In the genomic region with DNA sequence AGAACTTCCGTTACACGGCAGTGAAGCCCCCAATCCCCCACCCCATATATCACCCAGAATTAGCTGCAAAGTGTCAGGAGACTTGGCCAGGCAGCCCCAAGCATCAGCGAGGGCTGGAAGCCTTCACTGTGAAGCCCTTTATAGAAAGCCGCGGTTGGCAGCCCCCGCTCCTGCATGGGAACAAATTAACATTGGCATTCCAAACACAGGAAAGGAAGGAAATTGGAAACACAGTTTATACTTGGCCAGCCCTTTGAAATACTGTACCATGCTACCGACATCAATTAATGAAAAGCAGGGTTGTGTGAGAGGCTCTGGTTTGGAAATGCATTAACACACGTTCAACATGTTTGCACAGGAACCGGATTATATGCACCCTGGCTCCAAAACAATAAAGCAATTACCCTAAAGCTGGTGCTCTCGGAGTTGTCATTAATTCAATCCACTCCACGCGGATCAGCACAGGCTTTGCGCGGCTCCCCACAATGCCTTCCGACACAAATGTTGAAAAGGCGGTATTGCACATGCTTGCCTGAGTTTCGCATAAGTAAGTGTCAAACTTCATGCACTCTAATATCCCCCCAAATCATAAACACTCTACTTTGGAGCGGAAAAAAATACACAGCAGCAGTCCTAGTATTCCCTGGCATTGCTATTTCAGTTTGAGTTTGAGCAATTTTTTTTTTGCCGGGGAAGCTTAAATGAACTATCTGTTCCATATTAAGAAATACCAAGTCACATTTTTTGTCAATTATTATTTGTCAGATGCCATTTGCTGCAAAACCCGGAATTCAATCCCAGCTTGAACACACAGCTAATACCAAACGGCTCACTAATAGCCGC, we compare ENCODE assay signal across 18 cellular contexts. TPM values are rescaled to one million over a fixed set of nuclear protein-coding genes. Genes with fewer than 3 reads are reported as not detected.
DNase-seq lines count a peak whose midpoint lies in the region; ATAC-seq and TF ChIP-seq lines count a peak whose summit lies in the region.
"Had no signal": no experiment of that assay in that cellular context is flagged by ENCODE, and none has a peak within 500 bp of the region (broad histone marks: within the 10 kb centered on the region; RNA-seq: fewer than 3 reads in every experiment).

No MANE protein-coding gene starts in this region.

- H3K4me3 ChIP-seq in H7 (ENCODE audit: insufficient read depth, low read depth, low read length) (no peak overlapping the region), endodermal cell (ENCODE audit: low read length) (no peak overlapping the region), neural cell (ENCODE audit: low read length) (peak overlapping the region; percentile 14)
- H3K4me3 ChIP-seq: BLaER1, SJSA1 had no signal

- H2AFZ ChIP-seq in neural cell (ENCODE audit: low read depth, low read length), result no peak overlapping the region

- H4K20me1 ChIP-seq in neural cell (ENCODE audit: insufficient read depth), result no peaks in the 10 kb centered on the region

- no peak for TF ChIP-seq RAD21 in neural cell (conservative IDR thresholded peaks at IDR 0.05)

- H3K4me1 Mint-ChIP-seq in endodermal cell, result peaks cover 69% of the 10 kb centered on the region
- H3K4me1 Mint-ChIP-seq in activated CD8-positive, alpha-beta memory T cell treated with anti-CD3 and anti-CD28 coated beads, Interleukin-2, amount 10 ng/mL, durations not matched to agents 7 days and 5 days, result no peaks in the 10 kb centered on the region
- H3K4me1 Mint-ChIP-seq: activated B cell treated with CpG ODN at 0.5 μM for 24 hours had no signal

- 66 to 72% methylated on average over 13 to 22 of the region's 22 CpGs for WGBS in endodermal cell (ENCODE audit: insufficient coverage in 1 of 2, insufficient read length in 1 of 2), 2 experiments

- ATAC-seq in activated CD8-positive, alpha-beta memory T cell treated with anti-CD3 and anti-CD28 coated beads, Interleukin-2, amount 10 ng/mL, durations not matched to agents 7 days and 5 days, result no peak
- ATAC-seq: effector memory CD8-positive, alpha-beta T cell had no signal

- no peaks in the 10 kb centered on the region for H3F3A ChIP-seq in neural cell (ENCODE audit: insufficient read depth, low read length, poor library complexity, severe bottlenecking)

- H3K4me1 ChIP-seq in endodermal cell (ENCODE audit: control insufficient read depth, insufficient read depth, low read length), result peaks cover 26% of the 10 kb centered on the region
- H3K4me1 ChIP-seq: SJSA1 had no signal

- H3K27ac ChIP-seq in endodermal cell (ENCODE audit: low read depth, low read length), result peak overlapping the region; percentile 34
- H3K27ac ChIP-seq in neural cell (ENCODE audit: low read length), result no peak overlapping the region
- H3K27ac ChIP-seq: BLaER1, SJSA1 had no signal

- H3K27me3 ChIP-seq in H7 (ENCODE audit: control insufficient read depth, insufficient read depth, low read length), result peaks cover 21% of the 10 kb centered on the region
- H3K27me3 ChIP-seq in endodermal cell (ENCODE audit: control insufficient read depth, insufficient read depth, low read length, poor library complexity, severe bottlenecking), result peaks cover 20% of the 10 kb centered on the region
- peaks cover 46% of the 10 kb centered on the region for H3K27me3 ChIP-seq in neural cell (ENCODE audit: insufficient read depth, low read depth, low read length)

- H3K9me2 ChIP-seq in neural cell (ENCODE audit: insufficient read depth, low read length), result no peaks in the 10 kb centered on the region

- peaks cover 4% of the 10 kb centered on the region for H3K36me3 Mint-ChIP-seq in endodermal cell (ENCODE audit: low read depth)
- no peaks in the 10 kb centered on the region for H3K36me3 Mint-ChIP-seq in activated CD8-positive, alpha-beta memory T cell treated with anti-CD3 and anti-CD28 coated beads, Interleukin-2, amount 10 ng/mL, durations not matched to agents 7 days and 5 days

- no peak overlapping the region for H3K4me3 Mint-ChIP-seq in endodermal cell
- no peak overlapping the region for H3K4me3 Mint-ChIP-seq in activated CD8-positive, alpha-beta memory T cell treated with anti-CD3 and anti-CD28 coated beads, Interleukin-2, amount 10 ng/mL, durations not matched to agents 7 days and 5 days
- H3K4me3 Mint-ChIP-seq: activated B cell treated with CpG ODN at 0.5 μM for 24 hours; effector memory CD8-positive, alpha-beta T cell had no signal

- TF ChIP-seq EP300 in neural cell (conservative IDR thresholded peaks at IDR 0.05; ENCODE audit: poor library complexity, severe bottlenecking), result no peak

- no peaks in the 10 kb centered on the region for H3K36me3 ChIP-seq in H7 (replicated peaks; ENCODE audit: control insufficient read depth, insufficient read depth, low read length)
- H3K36me3 ChIP-seq in endodermal cell (ENCODE audit: control insufficient read depth, insufficient read depth, low read length), result no peaks in the 10 kb centered on the region
- no peaks in the 10 kb centered on the region for H3K36me3 ChIP-seq in neural cell (ENCODE audit: insufficient read depth, low read length)
- H3K36me3 ChIP-seq: BLaER1, SJSA1 had no signal

- no peaks in the 10 kb centered on the region for H3K9me3 ChIP-seq in endodermal cell (ENCODE audit: control insufficient read depth, low read length)
- H3K9me3 ChIP-seq in neural cell (ENCODE audit: low read length), result no peaks in the 10 kb centered on the region
- H3K9me3 ChIP-seq: BLaER1, SJSA1 had no signal

- no peak for TF ChIP-seq POLR2A in erythroblast (IDR thresholded peaks at IDR 0.05; ENCODE audit: low read length)

- H3K27ac Mint-ChIP-seq in endodermal cell, result no peak overlapping the region
- no peak overlapping the region for H3K27ac Mint-ChIP-seq in activated CD8-positive, alpha-beta memory T cell treated with anti-CD3 and anti-CD28 coated beads, Interleukin-2, amount 10 ng/mL, durations not matched to agents 7 days and 5 days
- H3K27ac Mint-ChIP-seq: activated B cell treated with CpG ODN at 0.5 μM for 24 hours; effector memory CD8-positive, alpha-beta T cell had no signal

- CTCF ChIA-PET in activated CD8-positive, alpha-beta memory T cell treated with anti-CD3 and anti-CD28 coated beads, Interleukin-2, amount 10 ng/mL, durations not matched to agents 7 days and 5 days (lab: Charles Lee), result no interaction called here

- no peaks in the 10 kb centered on the region for H3K9me3 Mint-ChIP-seq in endodermal cell
- no peaks in the 10 kb centered on the region for H3K9me3 Mint-ChIP-seq in activated CD8-positive, alpha-beta memory T cell treated with anti-CD3 and anti-CD28 coated beads, Interleukin-2, amount 10 ng/mL, durations not matched to agents 7 days and 5 days (ENCODE audit: low read depth)
- H3K9me3 Mint-ChIP-seq: activated B cell treated with CpG ODN at 0.5 μM for 24 hours; effector memory CD8-positive, alpha-beta T cell had no signal

- no peak overlapping the region for H3K4me2 ChIP-seq in neural cell (ENCODE audit: low read length)

- H3K9ac ChIP-seq in endodermal cell (ENCODE audit: extremely low read depth, low read length, poor library complexity, severe bottlenecking) (no peak overlapping the region), neural cell (ENCODE audit: low read length) (no peak overlapping the region)
- H3K9ac ChIP-seq: BLaER1 had no signal

- TF ChIP-seq CTCF in endodermal cell (conservative IDR thresholded peaks at IDR 0.05), result no peak
- no peak for TF ChIP-seq CTCF in neural cell (IDR thresholded peaks at IDR 0.05; ENCODE audit: poor library complexity, severe bottlenecking)

- H3K27me3 Mint-ChIP-seq in endodermal cell (ENCODE audit: insufficient read depth), result peaks cover 26% of the 10 kb centered on the region
- peaks cover 76% of the 10 kb centered on the region for H3K27me3 Mint-ChIP-seq in activated CD8-positive, alpha-beta memory T cell treated with anti-CD3 and anti-CD28 coated beads, Interleukin-2, amount 10 ng/mL, durations not matched to agents 7 days and 5 days

- H3K79me2 ChIP-seq in neural cell (replicated peaks; ENCODE audit: insufficient read depth, low read length), result no peaks in the 10 kb centered on the region

- DNase-seq in H7 (peak; percentile 47), NCI-H748 (lab: John Stamatoyannopoulos, UW; ENCODE audit: unreplicated experiment) (peak; percentile 83), endodermal cell (peak; percentile 51), UCSD-AML1 (lab: John Stamatoyannopoulos, UW; ENCODE audit: unreplicated experiment) (no peak), erythroblast (lab: John Stamatoyannopoulos, UW) (no peak)
- no peak for DNase-seq in activated CD4-positive, alpha-beta T cell treated with anti-CD3 and anti-CD28 coated beads, Interleukin-2, amount 50 U/mL, for 4 hours
- no peak for DNase-seq in activated CD8-positive, alpha-beta memory T cell treated with anti-CD3 and anti-CD28 coated beads, Interleukin-2, amount 10 ng/mL, durations not matched to agents 7 days and 5 days
- DNase-seq: activated B cell treated with CpG ODN at 0.5 μM for 24 hours; activated naive CD4-positive, alpha-beta T cell; DMS53; effector memory CD8-positive, alpha-beta T cell; IMR-90; NCI-H1092 treated with DMSO at 0.1 percent for 48 hours; stimulated activated CD4-positive, alpha-beta T cell treated with anti-CD3 and anti-CD28 coated beads, Interleukin-4, amount 100 ng/mL, for 1 hour had no signal

RNA-seq across cellular contexts. Expression of a gene that starts 7.0 kb away (rescaled TPM):
- total RNA-seq in H7 (2014; rRNA removed; shearing (Covaris generic)), result 43.9 and 58.4 TPM in 2 replicates
- 10 to 100 TPM; 45.6 to 49.6 TPM for total RNA-seq in endodermal cell
- 50.6 TPM for polyA plus RNA-seq in endodermal cell (2013, experiment 1 of 2)
- polyA plus RNA-seq in endodermal cell (2013, experiment 2 of 2), result 45.7 TPM
- 3.2 and 3.6 TPM in 2 replicates for polyA plus RNA-seq in neural cell
- 3.7 and 4.5 TPM in 2 replicates for polyA minus RNA-seq in neural cell
- not detected for total RNA-seq in activated CD8-positive, alpha-beta memory T cell treated with anti-CD3 and anti-CD28 coated beads, Interleukin-2, amount 10 ng/mL, durations not matched to agents 7 days and 5 days
- total RNA-seq: activated B cell treated with CpG ODN at 0.5 μM for 24 hours, bronchial epithelial cell, IMR-90, SJSA1 had no signal
- polyA plus RNA-seq: IMR-90 had no signal

Comparison
In these comparisons a context has a peak if more than half of its experiments do, and no peak if none do; other contexts are left out.
1. DNase-seq: peak in H7 (single experiment), NCI-H748 (single experiment) and endodermal cell (single experiment); none in activated CD4-positive, alpha-beta T cell treated with anti-CD3 and anti-CD28 coated beads, Interleukin-2, amount 50 U/mL, for 4 hours (0 of 2), UCSD-AML1 (single experiment), activated CD8-positive, alpha-beta memory T cell treated with anti-CD3 and anti-CD28 coated beads, Interleukin-2, amount 10 ng/mL, durations not matched to agents 7 days and 5 days (single experiment) and erythroblast (0 of 2).
2. RNA of a gene that starts 7.0 kb away (total RNA-seq): 45.6 to 49.6 TPM in endodermal cell and 43.9 to 58.4 TPM in H7; not detected in activated CD8-positive, alpha-beta memory T cell treated with anti-CD3 and anti-CD28 coated beads, Interleukin-2, amount 10 ng/mL, durations not matched to agents 7 days and 5 days; every median in the first group is over 10 times any median in the second.